1 cellular context compared by ENCODE assay signal in the genomic region with DNA sequence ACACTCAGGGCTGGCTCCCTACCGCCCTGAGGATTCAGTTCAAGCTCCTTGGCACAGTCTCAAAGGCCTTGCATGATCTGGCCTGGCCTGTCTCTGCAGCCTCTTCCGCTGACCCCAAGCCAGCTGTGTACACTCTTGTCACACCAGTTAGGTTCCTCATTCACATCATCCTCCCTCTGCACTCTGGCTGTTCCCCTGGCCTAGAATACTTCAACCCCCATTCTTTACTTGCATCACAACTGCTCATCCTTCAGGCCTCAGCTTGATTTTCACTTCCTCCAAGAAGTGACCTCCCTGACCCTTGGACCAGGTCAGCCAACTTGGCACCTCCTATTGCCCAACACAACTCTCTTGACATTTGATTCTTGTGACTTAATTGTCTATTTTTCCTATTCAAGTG.
TF ChIP-seq lines count a peak whose summit lies in the region.

No MANE protein-coding gene starts in this region.

TF ChIP-seq in endothelial cell of umbilical vein, 7 proteins besides CTCF, POLR2A, EP300 and RAD21:
- TF ChIP-seq FOS (IDR thresholded peaks at IDR 0.05; ENCODE audit: borderline replicate concordance, insufficient read depth, low read length) (no peak), JUN (IDR thresholded peaks at IDR 0.05; ENCODE audit: borderline replicate concordance, insufficient read depth, insufficient read length, low read depth) (no peak), POLR2AphosphoS5 (IDR thresholded peaks at IDR 0.05; ENCODE audit: insufficient read depth, low read depth, low read length) (no peak), GATA2 (IDR thresholded peaks at IDR 0.05; ENCODE audit: insufficient read depth, insufficient read length, low read depth, low read length) (no peak), MYC (IDR thresholded peaks at IDR 0.05; ENCODE audit: low read depth, low read length) (no peak), EZH2 (IDR thresholded peaks at IDR 0.05; ENCODE audit: borderline replicate concordance, low read depth, low read length, severe bottlenecking) (no peak)
- TF ChIP-seq, protein P1, sequence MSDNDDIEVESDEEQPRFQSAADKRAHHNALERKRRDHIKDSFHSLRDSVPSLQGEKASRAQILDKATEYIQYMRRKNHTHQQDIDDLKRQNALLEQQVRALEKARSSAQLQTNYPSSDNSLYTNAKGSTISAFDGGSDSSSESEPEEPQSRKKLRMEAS (IDR thresholded peaks at IDR 0.05; ENCODE audit: insufficient read depth, insufficient read length): no peak
TF ChIP-seq in endothelial cell of umbilical vein: peak in this region for 0.
